In the genomic region with DNA sequence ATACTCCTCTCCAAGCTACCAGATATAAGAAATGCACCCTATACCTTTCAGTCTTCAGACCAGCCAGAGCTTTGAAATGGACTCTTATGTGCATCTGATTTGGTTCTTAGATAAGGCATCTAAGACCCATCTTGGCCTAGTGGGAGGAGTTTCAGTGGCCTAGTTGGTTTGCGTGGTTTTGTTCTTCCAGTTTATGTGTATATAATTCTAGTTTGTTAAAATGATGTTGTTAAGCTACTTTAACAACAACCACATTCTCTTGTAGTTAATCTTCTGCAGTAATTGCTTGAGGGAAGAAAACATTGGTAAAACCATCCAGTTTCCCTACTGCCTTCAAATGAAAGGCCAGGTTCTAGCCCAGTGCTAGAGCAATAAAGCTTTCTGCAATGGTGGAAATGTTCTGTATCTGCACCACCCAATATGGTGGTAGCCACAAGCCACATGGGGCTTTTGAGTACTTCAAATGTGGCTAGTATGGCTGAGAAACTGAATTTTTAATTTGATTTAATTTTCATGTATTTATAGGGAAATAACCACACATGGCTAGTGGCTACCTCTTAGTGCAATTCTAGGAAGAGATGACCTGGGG, we compare ENCODE assay signal across 27 cellular contexts.
"Had no signal": no experiment of that assay in that cellular context is flagged by ENCODE, and none has a peak within 500 bp of the region (broad histone marks: within the 10 kb centered on the region; RNA-seq: fewer than 3 reads in every experiment).

No MANE protein-coding gene starts in this region.

- H3K4me3 ChIP-seq: coronary artery, gastrocnemius medialis, heart left ventricle, lower lobe of right lung, neural progenitor cell, right atrium auricular region, stomach, testis, tibial artery had no signal

- H3K27ac ChIP-seq: coronary artery, gastrocnemius medialis, heart left ventricle, lower lobe of right lung, neural progenitor cell, parathyroid adenoma, right atrium auricular region, stomach, testis, tibial artery had no signal

- H3K27me3 ChIP-seq: gastrocnemius medialis, heart left ventricle, neural progenitor cell, right atrium auricular region, stomach, testis, tibial artery had no signal

- ATAC-seq: effector memory CD8-positive, alpha-beta T cell; gastrocnemius medialis; heart left ventricle; left ventricle myocardium superior; lower lobe of right lung; naive thymus-derived CD4-positive, alpha-beta T cell; sciatic nerve had no signal

- H3K36me3 ChIP-seq: neural progenitor cell had no signal

- H3K4me1 ChIP-seq: gastrocnemius medialis had no signal

- H3K9me3 Mint-ChIP-seq: effector memory CD8-positive, alpha-beta T cell; immature natural killer cell; naive thymus-derived CD4-positive, alpha-beta T cell; nephron; neural progenitor cell; stimulated activated effector memory CD8-positive, alpha-beta T cell treated with anti-CD3 and anti-CD28 coated beads, Interleukin-12 subunit alpha, Interleukin-12 subunit beta, amount 100 ng/mL, for 72 hours; type B pancreatic cell had no signal

- H3K27ac Mint-ChIP-seq: effector memory CD8-positive, alpha-beta T cell; immature natural killer cell; neural progenitor cell; progenitor cell of endocrine pancreas had no signal

- H3K4me3 Mint-ChIP-seq: effector memory CD8-positive, alpha-beta T cell; naive thymus-derived CD4-positive, alpha-beta T cell; nephron; neural progenitor cell; stimulated activated effector memory CD8-positive, alpha-beta T cell treated with anti-CD3 and anti-CD28 coated beads, Interleukin-12 subunit alpha, Interleukin-12 subunit beta, amount 100 ng/mL, for 72 hours; type B pancreatic cell had no signal

- H3K9me3 ChIP-seq: gastrocnemius medialis, heart left ventricle, lower lobe of right lung, right atrium auricular region, stomach, testis, tibial artery had no signal

- DNase-seq: dermis blood vessel endothelial cell; effector memory CD8-positive, alpha-beta T cell; gastrocnemius medialis; heart left ventricle; hippocampal formation; immature natural killer cell; islet precursor cell; kidney glomerular epithelial cell; left ventricle myocardium superior; lower lobe of right lung; midbrain; naive thymus-derived CD4-positive, alpha-beta T cell; stimulated activated CD4-positive, alpha-beta T cell treated with anti-CD3 and anti-CD28 coated beads, Interleukin-2, amount 100 ng/mL, for 24 hours; stimulated activated CD4-positive, alpha-beta T cell treated with anti-CD3 and anti-CD28 coated beads, Interleukin-4, amount 100 ng/mL, for 24 hours; stimulated activated naive CD4-positive, alpha-beta T cell treated with Interleukin-2 at 50 U/mL for 16 hours; stomach; testis; tibial artery had no signal

- H3K27me3 Mint-ChIP-seq: effector memory CD8-positive, alpha-beta T cell; progenitor cell of endocrine pancreas; type B pancreatic cell had no signal
